In the genomic region with DNA sequence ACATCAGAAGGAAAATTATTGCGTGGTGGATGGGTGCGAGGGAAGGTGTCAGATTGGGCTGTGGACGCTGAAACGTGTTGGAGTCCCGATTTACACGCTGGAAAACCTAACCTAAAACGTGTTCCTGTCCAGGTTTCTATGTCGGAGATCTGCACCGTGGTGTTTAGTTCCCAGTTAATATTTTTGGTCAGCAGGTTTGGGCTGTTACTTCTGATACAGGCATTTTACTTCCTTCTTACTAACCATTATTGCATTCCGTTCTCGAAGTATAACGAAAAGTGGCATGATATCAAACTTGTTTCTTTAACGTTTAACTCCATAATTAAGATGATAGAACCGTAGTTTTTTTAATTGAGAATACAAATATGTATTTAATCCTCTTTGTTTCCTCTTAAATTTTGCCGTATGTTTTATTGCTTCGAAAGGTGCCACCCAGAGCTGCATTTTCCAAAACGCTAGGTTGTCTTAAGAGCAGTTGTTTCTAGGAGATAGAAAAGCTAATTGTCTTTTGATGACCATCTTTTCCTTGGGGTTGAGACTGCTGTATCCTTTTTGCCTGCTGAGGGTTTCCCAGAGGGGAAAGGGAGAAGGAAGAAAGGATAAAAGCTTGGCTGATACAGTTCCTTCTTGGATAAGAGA, we compare ENCODE assay signal across 8 cellular contexts. TPM values are rescaled to one million over a fixed set of nuclear protein-coding genes. Genes with fewer than 3 reads are reported as not detected.
DNase-seq lines count a peak whose midpoint lies in the region; ATAC-seq and TF ChIP-seq lines count a peak whose summit lies in the region.

No MANE protein-coding gene starts in this region.

- TF ChIP-seq CTCF in cardiac muscle cell (IDR thresholded peaks at IDR 0.05; ENCODE audit: low read depth, low read length) (no peak), astrocyte of the spinal cord (IDR thresholded peaks at IDR 0.05; ENCODE audit: low read depth, low read length) (no peak), lower lobe of right lung (IDR thresholded peaks at IDR 0.05) (no peak), upper lobe of left lung (IDR thresholded peaks at IDR 0.05) (no peak)

- H3K9me3 ChIP-seq in cardiac muscle cell (ENCODE audit: low read depth), result no peaks in the 10 kb centered on the region
- no peaks in the 10 kb centered on the region for H3K9me3 ChIP-seq in lower lobe of right lung
- H3K9me3 ChIP-seq in upper lobe of left lung, result no peaks in the 10 kb centered on the region

- peak overlapping the region; percentile 64 for H3K4me3 ChIP-seq in cardiac muscle cell
- peak overlapping the region; percentile 56 for H3K4me3 ChIP-seq in astrocyte of the spinal cord (ENCODE audit: low read depth, low read length)
- peak overlapping the region; percentile 85 for H3K4me3 ChIP-seq in lower lobe of right lung
- H3K4me3 ChIP-seq in upper lobe of left lung, result peak overlapping the region; percentile 91 to 99 (median 93)

- ATAC-seq in left cardiac atrium (no peak), lower lobe of right lung (no peak), upper lobe of left lung (ENCODE audit: low FRiP score in 2 of 2) (no peak), GM21367 (IDR thresholded peaks at IDR 0.05; ENCODE audit: unreplicated experiment) (no peak), GM21390 (IDR thresholded peaks at IDR 0.05; ENCODE audit: unreplicated experiment) (no peak)

- intact Hi-C loops in left cardiac atrium (cut with DNase I), result no loop called here
- intact Hi-C loops in lower lobe of right lung (cut with DNase I), result no loop called here

- no peak for TF ChIP-seq POLR2A in upper lobe of left lung (IDR thresholded peaks at IDR 0.05)

- no peak for TF ChIP-seq EP300 in upper lobe of left lung (IDR thresholded peaks at IDR 0.05)

- H3K4me1 ChIP-seq in cardiac muscle cell (ENCODE audit: low read depth) (no peaks in the 10 kb centered on the region), lower lobe of right lung (peaks cover 43% of the 10 kb centered on the region), upper lobe of left lung (peaks cover 15 to 55% (median 40%) of the 10 kb centered on the region in 4 donors)

- in situ Hi-C loops in astrocyte of the spinal cord (cut with HindIII; ENCODE audit: low sequenced_read_pairs), result no loop called here

- 21 to 25% methylated on average over 17 of the region's 17 CpGs for WGBS in upper lobe of left lung, 2 donors

- H3K36me3 ChIP-seq in cardiac muscle cell, result no peaks in the 10 kb centered on the region
- no peaks in the 10 kb centered on the region for H3K36me3 ChIP-seq in lower lobe of right lung
- no peaks in the 10 kb centered on the region for H3K36me3 ChIP-seq in upper lobe of left lung

- H3K27ac ChIP-seq in cardiac muscle cell, result no peak overlapping the region
- H3K27ac ChIP-seq in lower lobe of right lung, result peak overlapping the region; percentile 81
- H3K27ac ChIP-seq in upper lobe of left lung, result peak overlapping the region; percentile 79 to 92 (median 86)

- DNase-seq in cardiac muscle cell (ENCODE audit: low read depth in 1 of 2, low spot score in 1 of 2) (no peak), left cardiac atrium (no peak), astrocyte of the spinal cord (ENCODE audit: low read depth, low spot score) (peak; percentile 13), lower lobe of right lung (no peak), upper lobe of left lung (no peak), AG08396 (ENCODE audit: low spot score) (no peak)

- H3K27me3 ChIP-seq in cardiac muscle cell, result peaks cover 14% of the 10 kb centered on the region
- H3K27me3 ChIP-seq in lower lobe of right lung (ENCODE audit: low read depth), result no peaks in the 10 kb centered on the region
- H3K27me3 ChIP-seq in upper lobe of left lung, result no peaks in the 10 kb centered on the region

RNA-seq across cellular contexts. Expression of a gene that starts 1.3 kb away (rescaled TPM):
- total RNA-seq in cardiac muscle cell (10.7 and 14.0 TPM in 2 replicates), left cardiac atrium (10 to 100 TPM; 20.6 to 21.7 TPM), lower lobe of right lung (48.2 TPM), upper lobe of left lung (10 to 100 TPM; 26.5 to 94.3 (median 42.4) TPM)
- polyA plus RNA-seq in cardiac muscle cell, result 9.4 and 11.1 TPM in 2 replicates
